Comparison of ENCODE assay signal across 8 cellular contexts in the genomic region with DNA sequence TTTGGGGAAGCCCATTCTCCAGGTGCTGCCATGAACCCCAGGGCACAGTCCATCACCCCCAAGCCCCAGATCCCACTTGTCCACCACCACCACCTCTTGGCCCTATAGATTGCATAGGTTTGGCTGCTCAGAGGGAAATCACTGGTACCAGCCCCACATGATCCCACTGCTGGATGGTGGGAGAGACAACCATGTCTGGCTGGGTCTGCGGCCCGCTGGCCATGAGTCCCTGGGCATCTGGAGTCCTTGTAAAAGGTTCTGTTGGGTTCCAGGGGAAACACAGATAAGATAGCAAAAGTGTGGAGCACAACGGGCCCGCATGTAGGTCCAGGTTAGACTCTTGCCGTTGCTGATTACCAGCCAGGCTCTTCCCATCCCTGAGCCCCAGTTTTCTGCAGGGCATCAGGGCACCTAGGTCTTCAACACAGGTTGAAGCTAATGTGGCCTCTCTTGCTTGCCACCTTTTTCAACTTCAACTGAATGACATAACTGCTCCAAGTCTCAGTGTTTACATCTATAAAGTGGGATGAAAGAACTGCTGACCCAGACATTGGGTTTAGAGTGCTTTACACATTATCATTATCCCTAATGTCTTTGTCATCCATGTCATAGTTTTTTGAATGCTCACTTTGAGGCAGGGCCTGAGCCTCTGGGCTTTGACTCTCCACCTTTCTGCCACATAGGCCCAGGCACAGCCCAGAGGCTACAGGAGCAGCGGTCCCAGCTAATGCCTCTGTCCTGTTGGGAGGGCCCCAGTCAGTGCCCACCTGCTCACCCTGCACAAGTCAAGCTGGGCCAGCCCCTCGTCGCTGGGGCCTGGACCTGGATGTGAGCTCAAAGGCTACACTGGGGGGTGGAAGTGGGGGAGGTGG. TPM values are rescaled to one million over a fixed set of nuclear protein-coding genes. Genes with fewer than 3 reads are reported as not detected.
A peak's percentile ranks its signal among the peaks of the same experiment; 100 is the strongest.
DNase-seq lines count a peak whose midpoint lies in the region; ATAC-seq, FAIRE-seq and TF ChIP-seq lines count a peak whose summit lies in the region.

No MANE protein-coding gene starts in this region.

- H4K20me1 ChIP-seq in GM12878 (ENCODE audit: control insufficient read depth, insufficient read depth), result no peaks in the 10 kb centered on the region; the same call in 1 of the 2 replicates

- RAD21 ChIA-PET in GM12878 (lab: Charles Lee; ENCODE audit: unreplicated experiment), result no interaction called here

- H2BK120ac ChIP-seq in mesendoderm (ENCODE audit: low read depth, low read length), result no peak overlapping the region

- H3K36me3 ChIP-seq in GM12878 (ENCODE audit: control insufficient read depth in 2 of 2, insufficient read depth in 2 of 2, low read length in 1 of 2), result no peaks in the 10 kb centered on the region
- H3K36me3 ChIP-seq in mesendoderm (ENCODE audit: control insufficient read depth, insufficient read depth, low read length), result no peaks in the 10 kb centered on the region
- H3K36me3 ChIP-seq in tibial nerve, result peaks cover 0 to 8% (median 0%) of the 10 kb centered on the region in 3 donors

- H3K18ac ChIP-seq in mesendoderm (ENCODE audit: low read length), result no peak overlapping the region

- ATAC-seq in GM12878 (no peak), HG02938 (IDR thresholded peaks at IDR 0.05; ENCODE audit: unreplicated experiment) (no peak), HG02588 (IDR thresholded peaks at IDR 0.05; ENCODE audit: unreplicated experiment) (no peak)

- TF ChIP-seq RAD21 in GM12878 (IDR thresholded peaks at IDR 0.05; ENCODE audit: insufficient read depth, low read depth, low read length), result no peak

- H3K4me2 ChIP-seq in GM12878 (ENCODE audit: control insufficient read depth, insufficient read depth), result peak overlapping the region; percentile 75
- no peak overlapping the region for H3K4me2 ChIP-seq in mesendoderm (ENCODE audit: low read length)

- TF ChIP-seq POLR2A in GM12878 (IDR thresholded peaks at IDR 0.05; ENCODE audit: low read depth, low read length) (no peak), tibial nerve (IDR thresholded peaks at IDR 0.05) (no peak)

- H3K4me1 ChIP-seq in GM12878 (ENCODE audit: control insufficient read depth, insufficient read depth, low read length) (peaks cover 13% of the 10 kb centered on the region), mesendoderm (ENCODE audit: control insufficient read depth, low read depth, low read length) (peaks cover 2% of the 10 kb centered on the region), tibial nerve (peaks cover 0 to 52% (median 24%) of the 10 kb centered on the region in 4 donors)

- H2AK5ac ChIP-seq in mesendoderm (ENCODE audit: low read length), result no peak overlapping the region

- H3K27me3 Mint-ChIP-seq in activated T-cell treated with anti-CD3 and anti-CD28 coated beads, Interleukin-2, amount 50 U/mL, for 24 hours, result peaks cover 16% of the 10 kb centered on the region

- H2BK5ac ChIP-seq in mesendoderm (ENCODE audit: low read length), result no peak overlapping the region

- H3K9me3 ChIP-seq in GM12878 (replicated peaks; ENCODE audit: control insufficient read depth, insufficient read depth, low read length) (no peaks in the 10 kb centered on the region), tibial nerve (no peaks in the 10 kb centered on the region)

- in situ Hi-C loops in GM12878 (cut with MboI), result no loop called here

- no peak overlapping the region for H3K4ac ChIP-seq in mesendoderm (ENCODE audit: low read depth, low read length)

- no peak for TF ChIP-seq EP300 in GM12878 (IDR thresholded peaks at IDR 0.05; ENCODE audit: borderline replicate concordance in 1 of 2, control insufficient read depth in 1 of 2, low read depth in 2 of 2, low read length in 2 of 2)
- no peak for TF ChIP-seq EP300 in tibial nerve (IDR thresholded peaks at IDR 0.05)

- no peak overlapping the region for H2AFZ ChIP-seq in GM12878 (ENCODE audit: control insufficient read depth, low read depth, low read length)

- H4K8ac ChIP-seq in mesendoderm (ENCODE audit: low read depth, low read length), result no peak overlapping the region

- H3K79me2 ChIP-seq in GM12878 (ENCODE audit: control insufficient read depth, insufficient read depth, low read length) (peaks cover 23% of the 10 kb centered on the region), mesendoderm (ENCODE audit: control insufficient read depth, insufficient read depth, low read length) (no peaks in the 10 kb centered on the region)

- peak overlapping the region; percentile 61 for H3K27ac Mint-ChIP-seq in activated T-cell treated with anti-CD3 and anti-CD28 coated beads, Interleukin-2, amount 50 U/mL, for 24 hours

- H3K27ac ChIP-seq in GM12878 (ENCODE audit: control insufficient read depth, insufficient read depth) (peak overlapping the region; percentile 66; the same call in 1 of the 2 replicates), mesendoderm (ENCODE audit: low read depth, low read length) (no peak overlapping the region), tibial nerve (peak overlapping the region; percentile 66 to 93 (median 86))

- H3K36me3 Mint-ChIP-seq in activated T-cell treated with anti-CD3 and anti-CD28 coated beads, Interleukin-2, amount 50 U/mL, for 24 hours (ENCODE audit: low read depth), result peaks cover 16% of the 10 kb centered on the region

- no peak for TF ChIP-seq CTCF in GM12878 (IDR thresholded peaks at IDR 0.05 in 2 of 3, conservative IDR thresholded peaks at IDR 0.05 in 1 of 3; ENCODE audit: control insufficient read depth in 2 of 3, extremely low read depth in 1 of 3, insufficient read depth in 1 of 3, low read depth in 3 of 3, low read length in 3 of 3)
- no peak for TF ChIP-seq CTCF in tibial nerve (IDR thresholded peaks at IDR 0.05)

- SMC1A ChIA-PET in GM12878 (lab: Charles Lee; ENCODE audit: uncharacterized antibody, unreplicated experiment), result no interaction called here

- H3K79me1 ChIP-seq in mesendoderm (ENCODE audit: low read length), result no peaks in the 10 kb centered on the region

- 72% methylated on average over 8 of the region's 8 CpGs for WGBS in GM12878 (ENCODE audit: insufficient coverage, insufficient replicate concordance, low lambda C conversion rate, missing lambda C conversion rate)
- no CpG with 5 or more reads among the region's 8 CpGs for WGBS in mesendoderm (ENCODE audit: extremely low coverage, insufficient coverage, low lambda C conversion rate)
- WGBS in tibial nerve, 2 donors, result 79 to 86% methylated on average over 8 of the region's 8 CpGs

- H3K4me3 ChIP-seq in GM12878, result peak overlapping the region; percentile 72
- H3K4me3 ChIP-seq in mesendoderm (ENCODE audit: low read length), result no peak overlapping the region
- H3K4me3 ChIP-seq in tibial nerve, result peak overlapping the region in 3 of 4 donors; percentile 52 to 97 (median 53)

- H4K5ac ChIP-seq in mesendoderm (ENCODE audit: low read length), result no peak overlapping the region

- peak overlapping the region; percentile 93 for H3K4me3 Mint-ChIP-seq in activated T-cell treated with anti-CD3 and anti-CD28 coated beads, Interleukin-2, amount 50 U/mL, for 24 hours

- no peak for FAIRE-seq in GM12878 (lab: Jason Lieb, UNC)

- no peak overlapping the region for H3K23ac ChIP-seq in mesendoderm (ENCODE audit: low read length)

- H3K9me3 Mint-ChIP-seq in activated T-cell treated with anti-CD3 and anti-CD28 coated beads, Interleukin-2, amount 50 U/mL, for 24 hours, result no peaks in the 10 kb centered on the region

- H3K9ac ChIP-seq in GM12878 (ENCODE audit: control insufficient read depth, insufficient read depth, low read length) (peak overlapping the region; percentile 72), mesendoderm (ENCODE audit: low read length) (no peak overlapping the region)

- intact Hi-C loops in GM12878 (cut with micrococcal nuclease; ENCODE audit: unreplicated experiment), result loop anchor here (10.0 kb wide), 1 partner anchor 55 kb away; no protein-coding TSS in a partner anchor

- CTCF ChIA-PET in GM12878 (lab: Yijun Ruan, JAX), result interaction anchor here (1.0 to 1.7 kb wide), 2 partner anchors 8 to 76 kb away, joined by 3 to 4 read pairs; no protein-coding TSS in a partner anchor

- no peak for DNase-seq in activated T-cell treated with anti-CD3 and anti-CD28 coated beads, Interleukin-2, amount 50 U/mL, for 24 hours
- no peak for DNase-seq in activated T-cell treated with anti-CD3 and anti-CD28 coated beads, Interleukin-2, amount 50 U/mL, for 48 hours
- no peak for DNase-seq in GM12878 (ENCODE audit: low read depth, low spot score)
- no peak for DNase-seq in mesendoderm
- DNase-seq in tibial nerve (ENCODE audit: low spot score in 2 of 2), result no peak
- no peak for DNase-seq in COR-L47 (lab: John Stamatoyannopoulos, UW)

- peaks cover 6 to 10% of the 10 kb centered on the region in 2 experiments; a peak in 3 of 4 replicates for H3K27me3 ChIP-seq in GM12878 (replicated peaks in 1 of 2; ENCODE audit: control insufficient read depth in 2 of 2, insufficient read depth in 2 of 2, low read length in 1 of 2)
- peaks cover 10% of the 10 kb centered on the region for H3K27me3 ChIP-seq in mesendoderm (ENCODE audit: insufficient read depth, low read length, poor library complexity)
- H3K27me3 ChIP-seq in tibial nerve, result no peaks in the 10 kb centered on the region

- peak overlapping the region; percentile 96 for H3K56ac ChIP-seq in mesendoderm (ENCODE audit: low read length)

- POLR2A ChIA-PET in GM12878 (lab: Charles Lee), result interaction anchor here (0.6 to 1.1 kb wide), 2 partner anchors 76 to 97 kb away, joined by 3 to 4 read pairs; partner anchors contain the start of gene TRMT2A

- BruUV-seq in GM12878 (replicated peaks; lab: Mats Ljungman, UMichigan), result TSS peak; percentile 77

- peaks cover 34% of the 10 kb centered on the region for H3K4me1 Mint-ChIP-seq in activated T-cell treated with anti-CD3 and anti-CD28 coated beads, Interleukin-2, amount 50 U/mL, for 24 hours (ENCODE audit: low read depth)

- H2BK15ac ChIP-seq in mesendoderm (replicated peaks; ENCODE audit: low read depth), result no peak overlapping the region

RNA-seq across cellular contexts. Expression of gene TANGO2, which starts 1.0 kb away (rescaled TPM):
- total RNA-seq in GM12878 (2013; cell fraction: nucleolus; rRNA removed), result 42.1 and 46.9 TPM in 2 replicates
- total RNA-seq in GM12878 (2014; rRNA removed), result 24.2 and 25.6 TPM in 2 replicates
- total RNA-seq in GM12878 (2014; rRNA removed; fragmentation: Illumina TruSeq; extraction: Trizol), result 14.2 and 17.5 TPM in 2 replicates
- 19.4 and 22.2 TPM in 2 replicates for total RNA-seq in GM12878 (2021)
- 14.8 TPM for polyA plus RNA-seq in GM12878 (2011; ENCODE audit: low read depth)
- 9.7 and 21.0 TPM in 2 replicates for polyA plus RNA-seq in GM12878 (2011; rRNA removed)
- polyA plus RNA-seq in GM12878 (2011; cell fraction: cytosol; rRNA removed), result 27.8 and 38.8 TPM in 2 replicates
- 28.8 and 31.0 TPM in 2 replicates for polyA plus RNA-seq in GM12878 (2011; cell fraction: nucleus; rRNA removed)
- 14.9 and 15.9 TPM in 2 replicates for polyA plus RNA-seq in GM12878 (2012)
- polyA plus RNA-seq in GM12878 (2014; fragmentation: Illumina TruSeq; extraction: Trizol), result 11.6 and 19.8 TPM in 2 replicates
- polyA plus RNA-seq in GM12878 (2014; fragmentation: Nextera tagmentation; extraction: Ambion mirVana), result 1 to 10 TPM; 4.0 to 5.0 TPM
- polyA plus RNA-seq in GM12878 (2014; rRNA removed), result 23.1 and 26.7 TPM in 2 replicates
- 10 to 100 TPM; 20.8 to 24.8 TPM for polyA plus RNA-seq in GM12878 (2016; fragmentation: Nextera tagmentation; extraction: Ambion mirVana)
- polyA minus RNA-seq in GM12878 (2011; rRNA and poly(A)+ RNA removed), result 40.0 and 50.8 TPM in 2 replicates
- polyA minus RNA-seq in GM12878 (2011; cell fraction: cytosol; rRNA and poly(A)+ RNA removed), result 9.4 and 9.5 TPM in 2 replicates
- polyA minus RNA-seq in GM12878 (2011; cell fraction: nucleus; rRNA and poly(A)+ RNA removed), result 7.4 and 13.3 TPM in 2 replicates
- polyA plus RNA-seq in mesendoderm (2013, experiment 1 of 2), result 5.3 TPM
- polyA plus RNA-seq in mesendoderm (2013, experiment 2 of 2), result 4.2 TPM
- 10 to 100 TPM; 31.7 to 56.7 (median 39.0) TPM for total RNA-seq in tibial nerve

RNA-seq across cellular contexts. Expression of gene ARVCF, which starts 3.3 kb away (rescaled TPM):
- total RNA-seq in GM12878 (2013; cell fraction: nucleolus; rRNA removed), result 0.76 and 0.92 TPM in 2 replicates
- total RNA-seq in GM12878 (2014; rRNA removed) (0.44 and 1.0 TPM in 2 replicates), GM12878 (2014; rRNA removed; fragmentation: Illumina TruSeq; extraction: Trizol) (0.13 and 0.32 TPM in 2 replicates), GM12878 (2021) (1.8 and 1.9 TPM in 2 replicates), tibial nerve (10 to 100 TPM; 47.5 to 98.3 (median 80.6) TPM)
- polyA plus RNA-seq in GM12878 (2011; ENCODE audit: low read depth), result 0.13 TPM
- polyA plus RNA-seq in GM12878 (2011; rRNA removed) (0.17 and 0.26 TPM in 2 replicates), GM12878 (2014; fragmentation: Illumina TruSeq; extraction: Trizol) (0.13 and 0.21 TPM in 2 replicates), GM12878 (2014; fragmentation: Nextera tagmentation; extraction: Ambion mirVana) (not detected), GM12878 (2014; rRNA removed) (1.00 and 2.6 TPM in 2 replicates), GM12878 (2016; fragmentation: Nextera tagmentation; extraction: Ambion mirVana) (1 to 10 TPM; 1.0 to 1.3 TPM)
- 0.22 and 0.60 TPM in 2 replicates for polyA plus RNA-seq in GM12878 (2011; cell fraction: cytosol; rRNA removed)
- polyA plus RNA-seq in GM12878 (2011; cell fraction: nucleus; rRNA removed), result 5.6 and 6.7 TPM in 2 replicates
- polyA plus RNA-seq in GM12878 (2012), result 1.2 and 3.5 TPM in 2 replicates
- polyA minus RNA-seq in GM12878 (2011; rRNA and poly(A)+ RNA removed), result 0.15 and 0.52 TPM in 2 replicates
- not detected in 2 replicates for polyA minus RNA-seq in GM12878 (2011; cell fraction: cytosol; rRNA and poly(A)+ RNA removed)
- 2.0 and 2.1 TPM in 2 replicates for polyA minus RNA-seq in GM12878 (2011; cell fraction: nucleus; rRNA and poly(A)+ RNA removed)
- polyA plus RNA-seq in mesendoderm (2013, experiment 1 of 2), result 9.4 TPM
- 9.6 TPM for polyA plus RNA-seq in mesendoderm (2013, experiment 2 of 2)

Comparison
In these comparisons a context has a peak if more than half of its experiments do, and no peak if none do; other contexts are left out.
1. RNA of gene ARVCF, which starts 3.3 kb away (total RNA-seq): 47.5 to 98.3 TPM in tibial nerve; 0.13 to 1.9 TPM in GM12878; every median in the first group is over 10 times any median in the second.